ENCODE assay signal across 38 cellular contexts in genomic region chr10:89657302-89657701, GRCh38.
"Had no signal": no experiment of that assay in that cellular context is flagged by ENCODE, and none has a peak within 500 bp of the region (broad histone marks: within the 10 kb centered on the region; RNA-seq: fewer than 3 reads in every experiment).

No MANE protein-coding gene starts in this region.

- H3K9me3 Mint-ChIP-seq: activated CD4-positive, alpha-beta memory T cell treated with anti-CD3 and anti-CD28 coated beads, Interleukin-2, amount 10 ng/mL, durations not matched to agents 7 days and 5 days; activated CD4-positive, alpha-beta T cell treated with anti-CD3 and anti-CD28 coated beads, Interleukin-2, amount 10 ng/mL, durations not matched to agents 7 days and 5 days; activated naive CD4-positive, alpha-beta T cell treated with anti-CD3 and anti-CD28 coated beads, Interleukin-2, amount 50 U/mL, for 24 hours; T-helper 1 cell treated with Interleukin-12 subunit alpha and Interleukin-12 subunit beta and Interleukin-4 antibody, amounts not matched to agents 30 μg/mL and 1 μg/mL, for 36 hours; T-helper 2 cell treated with Interferon-gamma antibody and Interleukin-4, amounts not matched to agents 5 μg/mL and 100 μg/mL, for 36 hours had no signal

- H3K4me1 Mint-ChIP-seq: activated CD4-positive, alpha-beta memory T cell treated with anti-CD3 and anti-CD28 coated beads, Interleukin-2, amount 10 ng/mL, durations not matched to agents 7 days and 5 days; activated CD4-positive, alpha-beta T cell treated with anti-CD3 and anti-CD28 coated beads for 36 hours; activated naive CD4-positive, alpha-beta T cell treated with anti-CD3 and anti-CD28 coated beads, Interleukin-2, amount 50 U/mL, for 24 hours; activated naive CD8-positive, alpha-beta T cell treated with anti-CD3 and anti-CD28 coated beads, Interleukin-2, amount 50 U/mL, for 24 hours; activated T-helper 17 cell treated with anti-CD3 and anti-CD28 coated beads, Interleukin-2, amount 50 U/mL, for 72 hours had no signal

- H3K27me3 ChIP-seq: body of pancreas, brain microvascular endothelial cell, breast epithelium had no signal

- DNase-seq: activated CD4-positive, alpha-beta memory T cell treated with anti-CD3 and anti-CD28 coated beads, Interleukin-2, amount 10 ng/mL, durations not matched to agents 7 days and 5 days; activated CD4-positive, alpha-beta T cell treated with anti-CD3 and anti-CD28 coated beads for 1 hour; activated CD4-positive, alpha-beta T cell treated with anti-CD3 and anti-CD28 coated beads for 36 hours; activated CD4-positive, alpha-beta T cell treated with anti-CD3 and anti-CD28 coated beads for 48 hours; activated CD4-positive, alpha-beta T cell treated with anti-CD3 and anti-CD28 coated beads, Interleukin-2, amount 10 ng/mL, durations not matched to agents 7 days and 5 days; activated CD4-positive, alpha-beta T cell treated with anti-CD3 and anti-CD28 coated beads, Interleukin-2, amount 50 U/mL, for 48 hours; activated CD4-positive, CD25-positive, alpha-beta regulatory T cell; activated CD8-positive, alpha-beta memory T cell treated with anti-CD3 and anti-CD28 coated beads for 24 hours; activated CD8-positive, alpha-beta memory T cell treated with anti-CD3 and anti-CD28 coated beads, Interleukin-2, amount 10 ng/mL, durations not matched to agents 7 days and 5 days; activated CD8-positive, alpha-beta memory T cell treated with anti-CD3 and anti-CD28 coated beads, Interleukin-2, amount 50 U/mL, for 48 hours; activated CD8-positive, alpha-beta T cell treated with anti-CD3 and anti-CD28 coated beads, Interleukin-2, amount 10 ng/mL, durations not matched to agents 7 days and 5 days; activated effector memory CD4-positive, alpha-beta T cell treated with anti-CD3 and anti-CD28 coated beads, Interleukin-2, amount 50 U/mL, for 16 hours; activated gamma-delta T cell treated with Interleukin-2 at 50 U/mL for 16 hours; activated naive CD4-positive, alpha-beta T cell; activated naive CD4-positive, alpha-beta T cell treated with anti-CD3 and anti-CD28 coated beads for 36 hours; activated naive CD8-positive, alpha-beta T cell treated with anti-CD3 and anti-CD28 coated beads, Interleukin-2, amount 10 ng/mL, durations not matched to agents 7 days and 5 days; activated naive CD8-positive, alpha-beta T cell treated with anti-CD3 and anti-CD28 coated beads, Interleukin-2, amount 50 U/mL, for 24 hours; activated T-cell treated with anti-CD3 and anti-CD28 coated beads, Interleukin-2, amount 50 U/mL, for 24 hours; activated T-cell treated with anti-CD3 and anti-CD28 coated beads, Interleukin-2, amount 50 U/mL, for 48 hours; amniotic stem cell; aorta; body of pancreas; brain microvascular endothelial cell; central memory CD4-positive, alpha-beta T cell; T-helper 1 cell; T-helper 2 cell; T-helper 9 cell; WERI-Rb-1 had no signal

- H3K4me3 Mint-ChIP-seq: activated CD4-positive, alpha-beta memory T cell treated with anti-CD3 and anti-CD28 coated beads, Interleukin-2, amount 10 ng/mL, durations not matched to agents 7 days and 5 days; activated CD4-positive, alpha-beta T cell treated with anti-CD3 and anti-CD28 coated beads for 36 hours; activated CD4-positive, alpha-beta T cell treated with anti-CD3 and anti-CD28 coated beads, Interleukin-2, amount 10 ng/mL, durations not matched to agents 7 days and 5 days; activated CD8-positive, alpha-beta memory T cell treated with anti-CD3 and anti-CD28 coated beads, Interleukin-2, amount 10 ng/mL, durations not matched to agents 7 days and 5 days; activated CD8-positive, alpha-beta T cell treated with anti-CD3 and anti-CD28 coated beads, Interleukin-2, amount 10 ng/mL, durations not matched to agents 7 days and 5 days; activated naive CD4-positive, alpha-beta T cell treated with anti-CD3 and anti-CD28 coated beads for 36 hours; activated naive CD4-positive, alpha-beta T cell treated with anti-CD3 and anti-CD28 coated beads, Interleukin-2, amount 50 U/mL, for 24 hours; activated naive CD8-positive, alpha-beta T cell; activated naive CD8-positive, alpha-beta T cell treated with anti-CD3 and anti-CD28 coated beads, Interleukin-2, amount 10 ng/mL, durations not matched to agents 7 days and 5 days; activated naive CD8-positive, alpha-beta T cell treated with anti-CD3 and anti-CD28 coated beads, Interleukin-2, amount 50 U/mL, for 24 hours; activated T-cell treated with anti-CD3 and anti-CD28 coated beads, Interleukin-2, amount 50 U/mL, for 24 hours; activated T-helper 17 cell treated with anti-CD3 and anti-CD28 coated beads, Interleukin-2, amount 50 U/mL, for 72 hours; T-helper 1 cell treated with Interleukin-12 subunit alpha and Interleukin-12 subunit beta and Interleukin-4 antibody, amounts not matched to agents 30 μg/mL and 1 μg/mL, for 36 hours; T-helper 2 cell treated with Interferon-gamma antibody and Interleukin-4, amounts not matched to agents 5 μg/mL and 100 μg/mL, for 36 hours; WTC11 had no signal

- ATAC-seq: activated CD4-positive, alpha-beta T cell treated with anti-CD3 and anti-CD28 coated beads for 36 hours; activated CD4-positive, CD25-positive, alpha-beta regulatory T cell treated with anti-CD3 and anti-CD28 coated beads, Interleukin-2, amount 50 U/mL, for 24 hours; activated CD8-positive, alpha-beta memory T cell treated with anti-CD3 and anti-CD28 coated beads, Interleukin-2, amount 10 ng/mL, durations not matched to agents 7 days and 5 days; activated CD8-positive, alpha-beta T cell treated with anti-CD3 and anti-CD28 coated beads, Interleukin-2, amount 10 ng/mL, durations not matched to agents 7 days and 5 days; activated naive CD8-positive, alpha-beta T cell treated with anti-CD3 and anti-CD28 coated beads, Interleukin-2, amount 50 U/mL, for 24 hours; activated T-helper 17 cell treated with anti-CD3 and anti-CD28 coated beads, Interleukin-2, amount 50 U/mL, for 72 hours; body of pancreas; WTC11 had no signal

- FAIRE-seq: astrocyte, TTC549 had no signal

- H3K4me1 ChIP-seq: body of pancreas, breast epithelium had no signal

- H3K36me3 Mint-ChIP-seq: activated CD8-positive, alpha-beta memory T cell treated with anti-CD3 and anti-CD28 coated beads, Interleukin-2, amount 10 ng/mL, durations not matched to agents 7 days and 5 days; activated naive CD4-positive, alpha-beta T cell treated with anti-CD3 and anti-CD28 coated beads, Interleukin-2, amount 50 U/mL, for 24 hours; activated naive CD8-positive, alpha-beta T cell had no signal

- H3K27ac ChIP-seq: body of pancreas, brain microvascular endothelial cell, breast epithelium, WERI-Rb-1 had no signal

- H3K4me3 ChIP-seq: body of pancreas, breast epithelium had no signal

- H3K36me3 ChIP-seq: brain microvascular endothelial cell, breast epithelium, WERI-Rb-1 had no signal

- H3K27ac Mint-ChIP-seq: activated CD4-positive, alpha-beta memory T cell treated with anti-CD3 and anti-CD28 coated beads, Interleukin-2, amount 10 ng/mL, durations not matched to agents 7 days and 5 days; activated CD4-positive, alpha-beta T cell treated with anti-CD3 and anti-CD28 coated beads for 36 hours; activated CD4-positive, alpha-beta T cell treated with anti-CD3 and anti-CD28 coated beads, Interleukin-2, amount 10 ng/mL, durations not matched to agents 7 days and 5 days; activated CD8-positive, alpha-beta memory T cell treated with anti-CD3 and anti-CD28 coated beads, Interleukin-2, amount 10 ng/mL, durations not matched to agents 7 days and 5 days; activated CD8-positive, alpha-beta T cell treated with anti-CD3 and anti-CD28 coated beads, Interleukin-2, amount 10 ng/mL, durations not matched to agents 7 days and 5 days; activated naive CD4-positive, alpha-beta T cell treated with anti-CD3 and anti-CD28 coated beads for 36 hours; activated naive CD4-positive, alpha-beta T cell treated with anti-CD3 and anti-CD28 coated beads, Interleukin-2, amount 50 U/mL, for 24 hours; activated naive CD8-positive, alpha-beta T cell; activated naive CD8-positive, alpha-beta T cell treated with anti-CD3 and anti-CD28 coated beads, Interleukin-2, amount 10 ng/mL, durations not matched to agents 7 days and 5 days; activated naive CD8-positive, alpha-beta T cell treated with anti-CD3 and anti-CD28 coated beads, Interleukin-2, amount 50 U/mL, for 24 hours; activated T-cell treated with anti-CD3 and anti-CD28 coated beads, Interleukin-2, amount 50 U/mL, for 24 hours; activated T-helper 17 cell treated with anti-CD3 and anti-CD28 coated beads, Interleukin-2, amount 50 U/mL, for 72 hours; T-helper 1 cell treated with Interleukin-12 subunit alpha and Interleukin-12 subunit beta and Interleukin-4 antibody, amounts not matched to agents 30 μg/mL and 1 μg/mL, for 36 hours; T-helper 2 cell treated with Interferon-gamma antibody and Interleukin-4, amounts not matched to agents 5 μg/mL and 100 μg/mL, for 36 hours; WTC11 had no signal

- H3K27me3 Mint-ChIP-seq: activated CD4-positive, alpha-beta T cell treated with anti-CD3 and anti-CD28 coated beads for 36 hours; activated naive CD8-positive, alpha-beta T cell; activated T-cell treated with anti-CD3 and anti-CD28 coated beads, Interleukin-2, amount 50 U/mL, for 24 hours had no signal

- H3K9me3 ChIP-seq: body of pancreas had no signal
